Comparison of ENCODE assay signal across 23 cellular contexts in the genomic region with DNA sequence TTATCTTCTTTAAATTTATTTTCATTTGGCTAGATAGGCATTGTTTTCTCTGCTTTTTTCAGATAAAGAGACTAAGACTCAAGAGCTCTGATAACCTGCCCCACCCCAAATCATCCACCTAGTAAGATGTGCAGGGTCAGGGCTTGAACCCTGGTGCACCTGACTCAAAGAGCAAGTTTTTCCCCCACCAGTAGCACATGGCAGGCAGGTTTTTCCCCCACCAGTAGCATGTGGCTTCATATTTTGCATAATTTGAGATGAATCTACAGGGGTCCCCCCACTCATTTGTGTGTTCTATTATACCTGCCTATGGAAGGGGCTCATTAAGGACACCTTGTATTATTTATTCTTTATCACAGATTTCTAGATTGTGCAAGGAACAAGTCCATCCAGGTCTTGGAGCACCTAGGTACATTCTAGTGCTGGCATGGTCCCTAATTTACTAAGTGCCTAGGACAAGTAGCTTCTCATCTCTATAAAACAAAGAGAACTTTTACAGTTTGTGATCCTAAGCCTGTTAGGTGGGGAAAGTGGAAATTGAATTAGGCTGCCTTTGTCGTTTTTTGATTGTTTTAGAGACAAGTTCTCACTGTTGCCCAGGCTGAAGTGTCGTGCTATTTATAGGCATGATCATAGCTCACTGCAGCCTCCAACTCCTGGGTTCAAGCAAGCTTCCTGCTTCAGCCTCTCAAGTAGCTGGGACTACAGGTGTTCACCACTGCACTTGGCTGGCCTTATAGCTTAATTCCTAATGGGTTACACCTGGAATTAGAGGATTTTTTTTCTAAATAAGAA. TPM values are rescaled to one million over a fixed set of nuclear protein-coding genes. Genes with fewer than 3 reads are reported as not detected.
DNase-seq lines count a peak whose midpoint lies in the region; ATAC-seq and TF ChIP-seq lines count a peak whose summit lies in the region.
"Had no signal": no experiment of that assay in that cellular context is flagged by ENCODE, and none has a peak within 500 bp of the region (broad histone marks: within the 10 kb centered on the region; RNA-seq: fewer than 3 reads in every experiment).

No MANE protein-coding gene starts in this region.

- H3K4me3 ChIP-seq in Loucy (ENCODE audit: low read length, poor library complexity, severe bottlenecking) (peak overlapping the region; percentile 88), WERI-Rb-1 (ENCODE audit: low read depth, low read length) (no peak overlapping the region), thymus (ENCODE audit: low read length) (no peak overlapping the region)
- H3K4me3 ChIP-seq: gastrocnemius medialis had no signal

- H3K4me3 Mint-ChIP-seq in activated CD8-positive, alpha-beta T cell treated with anti-CD3 and anti-CD28 coated beads for 36 hours = no peak overlapping the region
- no peak overlapping the region for H3K4me3 Mint-ChIP-seq in activated CD8-positive, alpha-beta T cell treated with anti-CD3 and anti-CD28 coated beads, Interleukin-2, amount 10 ng/mL, durations not matched to agents 7 days and 5 days
- no peak overlapping the region for H3K4me3 Mint-ChIP-seq in H9
- H3K4me3 Mint-ChIP-seq: activated CD4-positive, alpha-beta memory T cell treated with anti-CD3 and anti-CD28 coated beads for 36 hours had no signal

- H3K9me2 ChIP-seq in Loucy (replicated peaks; ENCODE audit: low read depth, low read length) = no peaks in the 10 kb centered on the region
- H3K9me2 ChIP-seq: SK-N-SH had no signal

- H2BK5ac ChIP-seq in H9 (ENCODE audit: insufficient read length, low read length) = no peak overlapping the region

- H3K79me2 ChIP-seq in Loucy (ENCODE audit: insufficient read depth, low read length) (peaks cover 82% of the 10 kb centered on the region), H9 (ENCODE audit: insufficient read depth, low read length) (no peaks in the 10 kb centered on the region)

- H3K9me3 ChIP-seq in Loucy (ENCODE audit: insufficient read depth, low read depth, low read length) (no peaks in the 10 kb centered on the region; the same call in 1 of the 2 replicates), WERI-Rb-1 (ENCODE audit: severe bottlenecking) (peaks cover 3% of the 10 kb centered on the region), thymus (ENCODE audit: control insufficient read depth) (no peaks in the 10 kb centered on the region), H9 (ENCODE audit: control insufficient read depth, low read depth, low read length) (no peaks in the 10 kb centered on the region)
- H3K9me3 ChIP-seq: gastrocnemius medialis, SK-N-SH had no signal

- H2BK12ac ChIP-seq in H9 (ENCODE audit: insufficient read length, low read depth, low read length) = no peak overlapping the region

- CTCF ChIA-PET in activated CD8-positive, alpha-beta T cell treated with anti-CD3 and anti-CD28 coated beads for 36 hours (lab: Charles Lee) = interaction anchor here (1.6 kb wide), 1 partner anchor 69 kb away, joined by 11 read pairs; no protein-coding TSS in a partner anchor
- CTCF ChIA-PET in activated CD8-positive, alpha-beta T cell treated with anti-CD3 and anti-CD28 coated beads, Interleukin-2, amount 10 ng/mL, durations not matched to agents 7 days and 5 days (lab: Charles Lee) = interaction anchor here (1.0 to 1.2 kb wide), 3 partner anchors 9 to 69 kb away, joined by 3 to 4 read pairs (median 4); no protein-coding TSS in a partner anchor

- H4K8ac ChIP-seq in H9 (replicated peaks; ENCODE audit: insufficient read length, low read depth, low read length) = no peak overlapping the region

- no peak overlapping the region for H2AK5ac ChIP-seq in H9 (ENCODE audit: insufficient read length, low read length)

- H3K4me1 Mint-ChIP-seq in activated CD8-positive, alpha-beta T cell treated with anti-CD3 and anti-CD28 coated beads for 36 hours (ENCODE audit: low read depth) = peaks cover 16% of the 10 kb centered on the region
- H3K4me1 Mint-ChIP-seq in activated CD8-positive, alpha-beta T cell treated with anti-CD3 and anti-CD28 coated beads, Interleukin-2, amount 10 ng/mL, durations not matched to agents 7 days and 5 days (ENCODE audit: low read depth) = peaks cover 12% of the 10 kb centered on the region
- peaks cover 14 to 27% of the 10 kb centered on the region in 2 experiments for H3K4me1 Mint-ChIP-seq in H9

- no peaks in the 10 kb centered on the region for H3K9me3 Mint-ChIP-seq in activated CD8-positive, alpha-beta T cell treated with anti-CD3 and anti-CD28 coated beads for 36 hours
- no peaks in the 10 kb centered on the region for H3K9me3 Mint-ChIP-seq in activated CD8-positive, alpha-beta T cell treated with anti-CD3 and anti-CD28 coated beads, Interleukin-2, amount 10 ng/mL, durations not matched to agents 7 days and 5 days (ENCODE audit: insufficient read depth)
- H3K9me3 Mint-ChIP-seq in H9 = no peaks in the 10 kb centered on the region; a peak in 2 of 5 replicates
- H3K9me3 Mint-ChIP-seq: activated CD4-positive, alpha-beta memory T cell treated with anti-CD3 and anti-CD28 coated beads for 36 hours; CD4-positive, alpha-beta memory T cell had no signal

- H4K91ac ChIP-seq in H9 (ENCODE audit: insufficient read length, low read depth, low read length) = no peak overlapping the region

- H2BK20ac ChIP-seq in H9 (ENCODE audit: low read depth, low read length, poor library complexity, severe bottlenecking) = no peak overlapping the region

- no peaks in the 10 kb centered on the region for H3K23me2 ChIP-seq in H9 (ENCODE audit: insufficient read length, low read depth, low read length, poor library complexity, severe bottlenecking)

- no peak for TF ChIP-seq CTCF in activated CD8-positive, alpha-beta T cell treated with anti-CD3 and anti-CD28 coated beads for 36 hours (IDR thresholded peaks at IDR 0.05)
- TF ChIP-seq CTCF in Loucy (conservative IDR thresholded peaks at IDR 0.05; ENCODE audit: low read length) (no peak), WERI-Rb-1 (IDR thresholded peaks at IDR 0.05; ENCODE audit: low read depth, low read length) (no peak), H9 (conservative IDR thresholded peaks at IDR 0.05) (no peak)

- peaks cover 3% of the 10 kb centered on the region for H4K20me1 ChIP-seq in Loucy (ENCODE audit: insufficient read depth, low read length, poor library complexity, severe bottlenecking)
- H4K20me1 ChIP-seq in H9 (ENCODE audit: control insufficient read depth, insufficient read depth, insufficient read length) = no peaks in the 10 kb centered on the region

- no peak overlapping the region for H3K56ac ChIP-seq in H9 (ENCODE audit: insufficient read length, low read depth, low read length)

- H3K4me2 ChIP-seq in Loucy (ENCODE audit: low read depth, low read length, poor library complexity, severe bottlenecking) = peak overlapping the region; percentile 75
- H3K4me2 ChIP-seq in H9 (ENCODE audit: insufficient read depth, insufficient read length, low read length) = no peak overlapping the region
- H3K4me2 ChIP-seq: SK-N-SH had no signal

- peaks cover 70% of the 10 kb centered on the region for H3K4me1 ChIP-seq in Loucy (ENCODE audit: insufficient read depth, low read length, poor library complexity, severe bottlenecking)
- H3K4me1 ChIP-seq in thymus (ENCODE audit: control insufficient read depth, insufficient read depth, low read length) = peaks cover 38% of the 10 kb centered on the region
- H3K4me1 ChIP-seq in H9 (ENCODE audit: insufficient read depth, low read length) = peaks cover 3% of the 10 kb centered on the region; the same call in 1 of the 2 replicates

- H3T11ph ChIP-seq in H9 (ENCODE audit: low read length) = no peak overlapping the region

- H3K36me3 Mint-ChIP-seq in activated CD8-positive, alpha-beta T cell treated with anti-CD3 and anti-CD28 coated beads for 36 hours (ENCODE audit: low read depth) = no peaks in the 10 kb centered on the region
- H3K36me3 Mint-ChIP-seq in activated CD8-positive, alpha-beta T cell treated with anti-CD3 and anti-CD28 coated beads, Interleukin-2, amount 10 ng/mL, durations not matched to agents 7 days and 5 days (ENCODE audit: low read depth) = no peaks in the 10 kb centered on the region
- no peaks in the 10 kb centered on the region for H3K36me3 Mint-ChIP-seq in H9 (ENCODE audit: insufficient read depth in 1 of 3, low read depth in 3 of 3)
- H3K36me3 Mint-ChIP-seq: activated CD4-positive, alpha-beta memory T cell treated with anti-CD3 and anti-CD28 coated beads for 36 hours; CD4-positive, alpha-beta memory T cell had no signal

- H3K27ac Mint-ChIP-seq in activated CD8-positive, alpha-beta T cell treated with anti-CD3 and anti-CD28 coated beads for 36 hours = no peak overlapping the region
- no peak overlapping the region for H3K27ac Mint-ChIP-seq in activated CD8-positive, alpha-beta T cell treated with anti-CD3 and anti-CD28 coated beads, Interleukin-2, amount 10 ng/mL, durations not matched to agents 7 days and 5 days
- H3K27ac Mint-ChIP-seq in H9 = no peak overlapping the region
- H3K27ac Mint-ChIP-seq: activated CD4-positive, alpha-beta memory T cell treated with anti-CD3 and anti-CD28 coated beads for 36 hours; CD4-positive, alpha-beta memory T cell had no signal

- no peak overlapping the region for H3K23ac ChIP-seq in H9 (ENCODE audit: insufficient read length, low read depth, low read length)

- no peaks in the 10 kb centered on the region for H3K79me1 ChIP-seq in H9 (ENCODE audit: insufficient read depth, low read depth, low read length, poor library complexity, severe bottlenecking)

- H3K27me3 ChIP-seq in Loucy (ENCODE audit: insufficient read depth, low read length, poor library complexity, severe bottlenecking) (no peaks in the 10 kb centered on the region), WERI-Rb-1 (ENCODE audit: insufficient read depth, low read depth, severe bottlenecking) (peaks cover 59% of the 10 kb centered on the region), thymus (ENCODE audit: control insufficient read depth, insufficient read depth) (no peaks in the 10 kb centered on the region), H9 (ENCODE audit: insufficient read depth, low read length) (no peaks in the 10 kb centered on the region)

- H3F3A ChIP-seq in Loucy (ENCODE audit: low read depth) = 0 out of 2 replicates have a peak, but pooled peaks cover 5% of the 10 kb centered on the region

- peaks cover 28% of the 10 kb centered on the region for H3K27me3 Mint-ChIP-seq in activated CD8-positive, alpha-beta T cell treated with anti-CD3 and anti-CD28 coated beads for 36 hours
- peaks cover 53% of the 10 kb centered on the region for H3K27me3 Mint-ChIP-seq in activated CD8-positive, alpha-beta T cell treated with anti-CD3 and anti-CD28 coated beads, Interleukin-2, amount 10 ng/mL, durations not matched to agents 7 days and 5 days (ENCODE audit: low read depth)
- H3K27me3 Mint-ChIP-seq in H9 (ENCODE audit: low read depth) = no peaks in the 10 kb centered on the region; the same call in none of the 2 replicates

- H3K14ac ChIP-seq in H9 (ENCODE audit: insufficient read depth, low read length) = no peak overlapping the region

- no peak overlapping the region for H2BK15ac ChIP-seq in H9 (ENCODE audit: low read depth, low read length)

- ATAC-seq in activated CD8-positive, alpha-beta T cell treated with anti-CD3 and anti-CD28 coated beads for 36 hours = peak; percentile 51
- ATAC-seq in activated CD8-positive, alpha-beta T cell treated with anti-CD3 and anti-CD28 coated beads, Interleukin-2, amount 10 ng/mL, durations not matched to agents 7 days and 5 days = no peak
- ATAC-seq: gastrocnemius medialis, left colon, Panc1 had no signal

- H3K36me3 ChIP-seq in Loucy (ENCODE audit: insufficient read depth, low read length) (no peaks in the 10 kb centered on the region), WERI-Rb-1 (no peaks in the 10 kb centered on the region), thymus (ENCODE audit: control insufficient read depth, insufficient read depth) (no peaks in the 10 kb centered on the region)
- H3K36me3 ChIP-seq: gastrocnemius medialis had no signal

- peak; percentile 36 for DNase-seq in activated CD8-positive, alpha-beta T cell treated with anti-CD3 and anti-CD28 coated beads for 36 hours
- DNase-seq in activated CD8-positive, alpha-beta T cell treated with anti-CD3 and anti-CD28 coated beads, Interleukin-2, amount 10 ng/mL, durations not matched to agents 7 days and 5 days = no peak
- DNase-seq in WERI-Rb-1 = peak; percentile 27
- no peak for DNase-seq in H9
- DNase-seq in activated gamma-delta T cell (lab: John Stamatoyannopoulos, UW) = no peak
- DNase-seq in activated T-cell treated with anti-CD3 and anti-CD28 coated beads for 4 hours = no peak
- DNase-seq: activated CD4-positive, alpha-beta memory T cell treated with anti-CD3 and anti-CD28 coated beads for 36 hours; activated T-cell treated with anti-CD3 and anti-CD28 coated beads, Interleukin-2, amount 50 U/mL, for 48 hours; CD4-positive, alpha-beta memory T cell; gastrocnemius medialis; left colon; NCI-H1694 treated with DMSO at 0.1 percent for 48 hours; NCI-H526 treated with DMSO at 0.1 percent for 48 hours; SK-N-SH had no signal

- no peak overlapping the region for H3K4ac ChIP-seq in H9 (ENCODE audit: low read depth, low read length)

- H2AFZ ChIP-seq in Loucy (ENCODE audit: low read length) = 0 out of 2 replicates have a peak overlapping the region, but pooled peaks have one; percentile 0
- H2AFZ ChIP-seq in H9 (ENCODE audit: low read length) = no peak overlapping the region

- POLR2A ChIA-PET in activated CD8-positive, alpha-beta T cell treated with anti-CD3 and anti-CD28 coated beads for 36 hours (lab: Charles Lee) = interaction anchor here (1.6 kb wide), 1 partner anchor 8 kb away, joined by 5 read pairs; no protein-coding TSS in a partner anchor
- POLR2A ChIA-PET in activated CD8-positive, alpha-beta T cell treated with anti-CD3 and anti-CD28 coated beads, Interleukin-2, amount 10 ng/mL, durations not matched to agents 7 days and 5 days (lab: Charles Lee) = no interaction called here

- H3K9ac ChIP-seq in Loucy (ENCODE audit: low read depth, low read length, poor library complexity, severe bottlenecking) (peak overlapping the region; percentile 83), H9 (ENCODE audit: extremely low read depth, insufficient read length, low read length) (no peak overlapping the region)
- H3K9ac ChIP-seq: SK-N-SH had no signal

- H2BK120ac ChIP-seq in H9 (ENCODE audit: low read depth, low read length, poor library complexity, severe bottlenecking) = no peak overlapping the region

- intact Hi-C loops in activated CD8-positive, alpha-beta T cell treated with anti-CD3 and anti-CD28 coated beads for 36 hours (cut with micrococcal nuclease) = no loop called here

- H4K5ac ChIP-seq in H9 (ENCODE audit: insufficient read length, low read depth, low read length) = no peak overlapping the region

- no peak overlapping the region for H3K18ac ChIP-seq in H9 (ENCODE audit: insufficient read length, low read depth, low read length)

- 9% methylated on average over 2 of the region's 2 CpGs for WGBS in thymus
- no CpG with 5 or more reads among the region's 2 CpGs for WGBS in H9 (ENCODE audit: extremely low coverage, insufficient read length, low lambda C conversion rate)

- H3K27ac ChIP-seq in WERI-Rb-1 (no peak overlapping the region), thymus (ENCODE audit: low read depth) (peak overlapping the region; percentile 54), H9 (ENCODE audit: insufficient read length, low read depth, low read length) (no peak overlapping the region)
- H3K27ac ChIP-seq: gastrocnemius medialis had no signal

RNA-seq across cellular contexts. Expression of gene CTSE, which starts 13.2 kb away (rescaled TPM):
- total RNA-seq in activated CD8-positive, alpha-beta T cell treated with anti-CD3 and anti-CD28 coated beads for 36 hours = not detected
- total RNA-seq in activated CD8-positive, alpha-beta T cell treated with anti-CD3 and anti-CD28 coated beads, Interleukin-2, amount 10 ng/mL, durations not matched to agents 7 days and 5 days = not detected
- 3.1 TPM for polyA plus RNA-seq in thymus
- total RNA-seq in H9 (2021) = not detected in 2 replicates
- total RNA-seq: activated CD4-positive, alpha-beta memory T cell treated with anti-CD3 and anti-CD28 coated beads for 36 hours; CD4-positive, alpha-beta memory T cell; dermis microvascular lymphatic vessel endothelial cell; epithelial cell of proximal tubule; G401; gastrocnemius medialis; H4; mononuclear cell had no signal
- polyA plus RNA-seq: CD4-positive, alpha-beta memory T cell; SK-N-SH had no signal

RNA-seq across cellular contexts. Expression of gene RHEX, which starts 16.1 kb away (rescaled TPM):
- total RNA-seq in activated CD8-positive, alpha-beta T cell treated with anti-CD3 and anti-CD28 coated beads for 36 hours = not detected
- total RNA-seq in activated CD8-positive, alpha-beta T cell treated with anti-CD3 and anti-CD28 coated beads, Interleukin-2, amount 10 ng/mL, durations not matched to agents 7 days and 5 days = not detected
- polyA plus RNA-seq in thymus = 1.7 TPM
- not detected in 2 replicates for total RNA-seq in H9 (2021)
- total RNA-seq: activated CD4-positive, alpha-beta memory T cell treated with anti-CD3 and anti-CD28 coated beads for 36 hours; dermis microvascular lymphatic vessel endothelial cell; G401; gastrocnemius medialis; H4; HT1080; mononuclear cell had no signal
- polyA plus RNA-seq: SK-N-SH had no signal

RNA-seq across cellular contexts. Expression of gene RAB7B, which starts 33.7 kb away (rescaled TPM):
- not detected for total RNA-seq in activated CD8-positive, alpha-beta T cell treated with anti-CD3 and anti-CD28 coated beads for 36 hours
- not detected for total RNA-seq in activated CD8-positive, alpha-beta T cell treated with anti-CD3 and anti-CD28 coated beads, Interleukin-2, amount 10 ng/mL, durations not matched to agents 7 days and 5 days
- 6.4 TPM for polyA plus RNA-seq in thymus
- 0.68 and 0.83 TPM in 2 replicates for total RNA-seq in H9 (2021)
- total RNA-seq: activated CD4-positive, alpha-beta memory T cell treated with anti-CD3 and anti-CD28 coated beads for 36 hours; dermis microvascular lymphatic vessel endothelial cell; epithelial cell of proximal tubule had no signal
- polyA plus RNA-seq: CD4-positive, alpha-beta memory T cell had no signal

Comparison
In these comparisons a context has a peak if more than half of its experiments do, and no peak if none do; other contexts are left out.
1. DNase-seq: peak in activated CD8-positive, alpha-beta T cell treated with anti-CD3 and anti-CD28 coated beads for 36 hours (single experiment) and WERI-Rb-1 (single experiment); none in activated CD8-positive, alpha-beta T cell treated with anti-CD3 and anti-CD28 coated beads, Interleukin-2, amount 10 ng/mL, durations not matched to agents 7 days and 5 days (single experiment), H9 (single experiment), activated gamma-delta T cell (single experiment) and activated T-cell treated with anti-CD3 and anti-CD28 coated beads for 4 hours (single experiment).